8 cellular contexts compared by ENCODE assay signal in the genomic region with DNA sequence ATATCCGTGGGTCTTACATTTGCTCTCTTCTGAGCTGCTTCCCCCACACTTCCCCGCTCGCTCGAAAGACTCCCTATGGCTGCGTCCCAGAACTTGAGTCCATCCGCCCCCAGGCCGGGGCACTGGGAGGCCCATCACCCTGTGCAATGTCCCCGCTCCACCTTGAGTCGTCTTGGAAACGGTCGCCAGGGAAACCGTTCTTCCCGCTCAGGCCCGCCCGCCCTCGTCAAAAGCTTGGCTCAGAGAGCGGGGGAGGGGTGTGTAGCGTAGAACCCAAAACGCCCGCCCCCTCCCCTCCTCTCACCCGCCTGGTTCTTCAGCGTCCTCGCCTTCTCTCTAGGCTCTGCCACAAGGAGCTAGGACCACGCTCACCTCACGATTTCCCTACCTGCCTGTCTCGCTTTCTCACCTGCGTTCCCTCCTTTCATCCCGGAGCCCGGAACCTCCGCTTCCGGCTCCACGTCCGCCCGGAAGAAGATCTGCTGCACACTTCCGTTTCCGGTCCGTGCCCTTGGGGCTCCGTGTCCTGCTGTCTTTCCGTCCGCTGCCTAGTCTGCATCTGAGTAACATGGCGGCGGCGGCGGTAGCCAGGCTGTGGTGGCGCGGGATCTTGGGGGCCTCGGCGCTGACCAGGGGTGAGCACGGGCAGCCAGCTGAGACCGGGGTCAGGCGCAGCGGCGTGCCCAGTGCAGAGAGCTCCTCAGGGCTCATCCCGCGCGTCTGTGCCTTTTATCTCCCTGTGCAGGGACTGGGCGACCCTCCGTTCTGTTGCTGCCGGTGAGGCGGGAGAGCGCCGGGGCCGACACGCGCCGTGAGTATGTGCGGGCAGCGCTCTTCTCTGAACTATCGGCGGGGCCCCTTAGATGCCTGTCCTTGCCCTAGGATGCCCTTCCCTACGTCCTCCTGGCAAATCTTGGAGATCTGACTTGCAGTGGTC. TPM values are rescaled to one million over a fixed set of nuclear protein-coding genes. Genes with fewer than 3 reads are reported as not detected.
DNase-seq lines count a peak whose midpoint lies in the region; ATAC-seq, FAIRE-seq and TF ChIP-seq lines count a peak whose summit lies in the region.

KBTBD4 (minus strand) TSS at position 447 of the 937 bp plus-strand sequence; CDS start at position 428, 19 bp downstream.
NDUFS3 (plus strand) TSS at position 551 of the 937 bp plus-strand sequence; CDS start at position 569, 18 bp downstream.

- TF ChIP-seq POLR2A in H1 (IDR thresholded peaks at IDR 0.05; ENCODE audit: control extremely low read depth in 1 of 2, low read depth in 2 of 2, low read length in 2 of 2) = peak; percentile 38 to 91

- H3K18ac ChIP-seq in H1 (ENCODE audit: extremely low read depth, low read length) (peak within 1 kb of the TSS; percentile 100; the same call in 1 of the 2 replicates), mesendoderm (ENCODE audit: low read length) (no peak within 1 kb of the TSS)

- peaks cover 2 to 3% of the 10 kb centered on the region in 2 experiments for H4K20me1 ChIP-seq in H1 (replicated peaks in 1 of 2; ENCODE audit: control insufficient read depth in 1 of 2, insufficient read depth in 2 of 2, low read length in 2 of 2)

- peaks cover 21 to 37% (median 31%) of the 10 kb centered on the region in 4 experiments for H3K36me3 ChIP-seq in H1 (ENCODE audit: control insufficient read depth in 2 of 4, insufficient read depth in 4 of 4, low read length in 3 of 4)
- peaks cover 12% of the 10 kb centered on the region for H3K36me3 ChIP-seq in mesendoderm (ENCODE audit: control insufficient read depth, insufficient read depth, low read length)

- DNase-seq in COR-L47 (lab: John Stamatoyannopoulos, UW) = peak; percentile 93
- DNase-seq in HTR-8/SVneo (ENCODE audit: insufficient read length, low spot score) = peak; percentile 83
- peak; percentile 81 for DNase-seq in NOMO-1 treated with DMSO at 0.1 percent for 48 hours (lab: John Stamatoyannopoulos, UW; ENCODE audit: unreplicated experiment)
- peak; percentile 75 to 79 for DNase-seq in activated CD8-positive, alpha-beta memory T cell treated with anti-CD3 and anti-CD28 coated beads for 4 hours (ENCODE audit: low read depth in 2 of 2)
- peak; percentile 62 to 96 for DNase-seq in H1 (ENCODE audit: low read depth in 1 of 2, low spot score in 2 of 2)
- peak; percentile 97 for DNase-seq in mesendoderm
- peak; percentile 74 for DNase-seq in stimulated activated CD8-positive, alpha-beta memory T cell treated with anti-CD3 and anti-CD28 coated beads, Interleukin-12 subunit alpha, Interleukin-12 subunit beta, amount 100 ng/mL, for 4 hours (ENCODE audit: low read depth)

- H3K79me1 ChIP-seq in H1 (ENCODE audit: low read depth, low read length) = no peaks in the 10 kb centered on the region; the same call in 1 of the 2 replicates
- peaks cover 22% of the 10 kb centered on the region for H3K79me1 ChIP-seq in mesendoderm (ENCODE audit: low read length)

- CTCF ChIA-PET in H1 (lab: Charles Lee; ENCODE audit: partially characterized antibody) = interaction anchor here (0.6 to 2.0 kb wide), 9 partner anchors 8 to 444 kb away, joined by 3 to 7 read pairs (median 3); partner anchors contain the start of genes C1QTNF4 and FAM180B

- H3K56ac ChIP-seq in H1 (replicated peaks; ENCODE audit: insufficient read length, low read depth, low read length) = peak within 1 kb of the TSS; percentile 77
- H3K56ac ChIP-seq in mesendoderm (ENCODE audit: low read length) = peak within 1 kb of the TSS; percentile 96

- POLR2A ChIA-PET in H1 (lab: Charles Lee; ENCODE audit: partially characterized antibody) = interaction anchor here (0.6 to 6.2 kb wide), 16 partner anchors 9 to 1655 kb away, joined by 3 to 83 read pairs (median 4); partner anchors contain the start of genes AGBL2, C1QTNF4, CELF1 and NUP160

- TF ChIP-seq RAD21 in H1 (IDR thresholded peaks at IDR 0.05 in 1 of 2, conservative IDR thresholded peaks at IDR 0.05 in 1 of 2; ENCODE audit: low read depth in 2 of 2, low read length in 2 of 2) = peak in 1 of 2 experiments; percentile 8; a peak in 1 of 4 replicates

- H2BK20ac ChIP-seq in H1 (ENCODE audit: low read length) = no peak within 1 kb of the TSS; the same call in 1 of the 2 replicates

- H4K91ac ChIP-seq in H1 (replicated peaks; ENCODE audit: insufficient read length, low read length) = peak within 1 kb of the TSS; percentile 92

- H3K4me1 ChIP-seq in H1 (replicated peaks in 1 of 4; ENCODE audit: control insufficient read depth in 3 of 4, insufficient read depth in 4 of 4, low read length in 3 of 4) (peaks cover 0 to 5% (median 2%) of the 10 kb centered on the region in 4 experiments; a peak in 2 of 7 replicates), mesendoderm (ENCODE audit: control insufficient read depth, low read depth, low read length) (peaks cover 2% of the 10 kb centered on the region)

- peak within 1 kb of the TSS; percentile 83 to 93 (median 90) for H3K4me3 ChIP-seq in H1 (ENCODE audit: extremely low read depth in 1 of 4, insufficient read depth in 2 of 4, low read depth in 3 of 4, low read length in 4 of 4)
- H3K4me3 ChIP-seq in mesendoderm (ENCODE audit: low read length) = peak within 1 kb of the TSS; percentile 91

- no peak for TF ChIP-seq CTCF in H1 (IDR thresholded peaks at IDR 0.05; ENCODE audit: control extremely low read depth in 1 of 3, insufficient read depth in 1 of 3, low read depth in 1 of 3, low read length in 3 of 3)

- peaks cover 0 to 30% of the 10 kb centered on the region in 2 experiments; a peak in 3 of 4 replicates for H3K79me2 ChIP-seq in H1 (ENCODE audit: control insufficient read depth in 1 of 2, insufficient read depth in 2 of 2, low read length in 2 of 2)
- H3K79me2 ChIP-seq in mesendoderm (ENCODE audit: control insufficient read depth, insufficient read depth, low read length) = peaks cover 13% of the 10 kb centered on the region

- TF ChIP-seq EP300 in H1 (IDR thresholded peaks at IDR 0.05; ENCODE audit: borderline replicate concordance in 1 of 2, low read depth in 2 of 2, low read length in 2 of 2) = peak; percentile 35 to 85

- H3K27me3 ChIP-seq in H1 (replicated peaks in 1 of 4; ENCODE audit: control insufficient read depth in 3 of 4, extremely low read depth in 1 of 4, insufficient read depth in 3 of 4, low read length in 3 of 4) (no peaks in the 10 kb centered on the region), mesendoderm (ENCODE audit: insufficient read depth, low read length, poor library complexity) (no peaks in the 10 kb centered on the region)

- H3K9ac ChIP-seq in H1 (replicated peaks in 1 of 4; ENCODE audit: extremely low read depth in 1 of 4, low read depth in 3 of 4, low read length in 3 of 4) (peak within 1 kb of the TSS; percentile 95 to 99 (median 97)), mesendoderm (ENCODE audit: low read length) (peak within 1 kb of the TSS; percentile 92)

- H2AFZ ChIP-seq in H1 (ENCODE audit: low read length) = peak within 1 kb of the TSS; percentile 94; the same call in 1 of the 2 replicates

- 3% methylated on average over 52 of the region's 71 CpGs; no CpG with 5 or more reads in 1 of the 2 experiments for WGBS in H1 (ENCODE audit: extremely low coverage in 1 of 2, insufficient coverage in 1 of 2, insufficient read length in 1 of 2, insufficient replicate concordance in 2 of 2, low coverage in 1 of 2, low lambda C conversion rate in 2 of 2, missing lambda C conversion rate in 1 of 2), 2 experiments
- WGBS in mesendoderm (ENCODE audit: extremely low coverage, insufficient coverage, low lambda C conversion rate) = no CpG with 5 or more reads among the region's 71 CpGs

- H2BK12ac ChIP-seq in H1 (ENCODE audit: low read depth, low read length) = peak within 1 kb of the TSS; percentile 99; the same call in 1 of the 2 replicates

- H3K4ac ChIP-seq in H1 (replicated peaks; ENCODE audit: insufficient read length, low read depth, low read length) (no peak within 1 kb of the TSS), mesendoderm (ENCODE audit: low read depth, low read length) (peak within 1 kb of the TSS; percentile 38)

- H2BK5ac ChIP-seq in H1 (ENCODE audit: low read depth, low read length) (peak within 1 kb of the TSS; percentile 99), mesendoderm (ENCODE audit: low read length) (peak within 1 kb of the TSS; percentile 41)

- H4K8ac ChIP-seq in H1 (ENCODE audit: extremely low read depth, insufficient read depth, low read length) (peak within 1 kb of the TSS; percentile 99), mesendoderm (ENCODE audit: low read depth, low read length) (no peak within 1 kb of the TSS)

- peak within 1 kb of the TSS; percentile 97 for H3K27ac ChIP-seq in H1 (ENCODE audit: low read depth, low read length)
- peak within 1 kb of the TSS; percentile 58 for H3K27ac ChIP-seq in mesendoderm (ENCODE audit: low read depth, low read length)

- H2BK120ac ChIP-seq in H1 (replicated peaks; ENCODE audit: low read depth, low read length) = no peak within 1 kb of the TSS
- no peak within 1 kb of the TSS for H2BK120ac ChIP-seq in mesendoderm (ENCODE audit: low read depth, low read length)

- no peak within 1 kb of the TSS for H3K14ac ChIP-seq in H1 (ENCODE audit: insufficient read length)

- peak within 1 kb of the TSS; percentile 70 to 85 for H3K4me2 ChIP-seq in H1 (ENCODE audit: insufficient read depth in 1 of 2, low read depth in 2 of 2, low read length in 2 of 2)
- peak within 1 kb of the TSS; percentile 92 for H3K4me2 ChIP-seq in mesendoderm (ENCODE audit: low read length)

- H4K5ac ChIP-seq in H1 (ENCODE audit: insufficient read length, low read depth, low read length) (peak within 1 kb of the TSS; percentile 99), mesendoderm (ENCODE audit: low read length) (peak within 1 kb of the TSS; percentile 50)

- no peak within 1 kb of the TSS for H2AK5ac ChIP-seq in H1 (ENCODE audit: low read depth, low read length)
- H2AK5ac ChIP-seq in mesendoderm (ENCODE audit: low read length) = peak within 1 kb of the TSS; percentile 15

- H2BK15ac ChIP-seq in H1 (ENCODE audit: low read length) (peak within 1 kb of the TSS; percentile 97; the same call in 1 of the 2 replicates), mesendoderm (replicated peaks; ENCODE audit: low read depth) (no peak within 1 kb of the TSS)

- no peaks in the 10 kb centered on the region for H3K9me3 ChIP-seq in H1 (ENCODE audit: insufficient read depth in 2 of 2, low read depth in 1 of 2, low read length in 1 of 2)

- peaks cover 4% of the 10 kb centered on the region; the same call in 1 of the 2 replicates for H3K23me2 ChIP-seq in H1 (ENCODE audit: low read depth, low read length)

- ATAC-seq in GM21381 (IDR thresholded peaks at IDR 0.05; ENCODE audit: unreplicated experiment) = peak; percentile 92

- no peak within 1 kb of the TSS for H3K23ac ChIP-seq in H1 (ENCODE audit: insufficient read length)
- H3K23ac ChIP-seq in mesendoderm (ENCODE audit: low read length) = peak within 1 kb of the TSS; percentile 95

- FAIRE-seq in HTR-8/SVneo (lab: Jason Lieb, UNC) (peak; percentile 51), H1 (lab: Jason Lieb, UNC) (no peak)

RNA-seq across cellular contexts. Expression of gene KBTBD4, which starts in this region (rescaled TPM):
- total RNA-seq in H1 (2021; fragmentation: NEBNext Ultra II Directional; extraction: Animal tissue kit (Norgen Biotek cat#: 25700)) = 12.0 and 14.0 TPM in 2 replicates
- polyA plus RNA-seq in H1 (2011; rRNA removed) = 15.8 and 19.5 TPM in 2 replicates
- polyA plus RNA-seq in H1 (2011; cell fraction: cytosol; rRNA removed) = 16.5 TPM
- 13.0 TPM for polyA plus RNA-seq in H1 (2011; cell fraction: nucleus; rRNA removed)
- 17.3 to 20.9 TPM (median 18.4 TPM) in 4 replicates for polyA plus RNA-seq in H1 (2012, experiment 1 of 2)
- polyA plus RNA-seq in H1 (2012, experiment 2 of 2) = 16.9 TPM
- 6.7 TPM for polyA plus RNA-seq in H1 (2013, experiment 1 of 2)
- polyA plus RNA-seq in H1 (2013, experiment 2 of 2) = 6.3 TPM
- 31.4 and 31.8 TPM in 2 replicates for polyA minus RNA-seq in H1 (2011; rRNA and poly(A)+ RNA removed)
- 9.2 TPM for polyA minus RNA-seq in H1 (2011; cell fraction: cytosol; rRNA and poly(A)+ RNA removed)
- polyA minus RNA-seq in H1 (2011; cell fraction: nucleus; rRNA and poly(A)+ RNA removed) = 11.4 TPM
- 8.1 TPM for polyA plus RNA-seq in mesendoderm (2013, experiment 1 of 2)
- 8.4 TPM for polyA plus RNA-seq in mesendoderm (2013, experiment 2 of 2)

RNA-seq across cellular contexts. Expression of gene NDUFS3, which starts in this region (rescaled TPM):
- 135 and 136 TPM in 2 replicates for total RNA-seq in H1 (2021; fragmentation: NEBNext Ultra II Directional; extraction: Animal tissue kit (Norgen Biotek cat#: 25700))
- polyA plus RNA-seq in H1 (2011; rRNA removed) = 201 and 241 TPM in 2 replicates
- polyA plus RNA-seq in H1 (2011; cell fraction: cytosol; rRNA removed) = 379 TPM
- 109 TPM for polyA plus RNA-seq in H1 (2011; cell fraction: nucleus; rRNA removed)
- 129 to 161 TPM (median 145 TPM) in 4 replicates for polyA plus RNA-seq in H1 (2012, experiment 1 of 2)
- 125 TPM for polyA plus RNA-seq in H1 (2012, experiment 2 of 2)
- polyA plus RNA-seq in H1 (2013, experiment 1 of 2) = 112 TPM
- 113 TPM for polyA plus RNA-seq in H1 (2013, experiment 2 of 2)
- 133 and 176 TPM in 2 replicates for polyA minus RNA-seq in H1 (2011; rRNA and poly(A)+ RNA removed)
- polyA minus RNA-seq in H1 (2011; cell fraction: cytosol; rRNA and poly(A)+ RNA removed) = 34.5 TPM
- 58.6 TPM for polyA minus RNA-seq in H1 (2011; cell fraction: nucleus; rRNA and poly(A)+ RNA removed)
- 123 TPM for polyA plus RNA-seq in mesendoderm (2013, experiment 1 of 2)
- polyA plus RNA-seq in mesendoderm (2013, experiment 2 of 2) = 123 TPM

Comparison
In these comparisons a context has a peak if more than half of its experiments do, and no peak if none do; other contexts are left out.
1. Peak in every context shown above with its lines: DNase-seq, ATAC-seq, H3K4me3 ChIP-seq and H3K27ac ChIP-seq.